In genomic region chr14:24195186-24196070, GRCh38 we compare ENCODE assay signal across 1 cellular context.
TF ChIP-seq lines count a peak whose summit lies in the region.

TSS of gene TM9SF1 (minus strand) at chr14:24195441. CDS start at chr14:24195019, 422 bp downstream.

TF ChIP-seq in GM12878, 131 proteins besides CTCF, POLR2A, EP300 and RAD21 (continued from another document):
- TF ChIP-seq USF1 (IDR thresholded peaks at IDR 0.05; ENCODE audit: borderline replicate concordance, extremely low read length, insufficient read depth, low read depth, low read length) (no peak), FOXK2 (IDR thresholded peaks at IDR 0.05) (0 out of 2 replicates have a peak, but pooled peaks have one; percentile 12), BCL3 (IDR thresholded peaks at IDR 0.05; ENCODE audit: borderline replicate concordance, insufficient read depth, low read depth, low read length, poor library complexity, severe bottlenecking) (peak; percentile 66), JUND (IDR thresholded peaks at IDR 0.05; ENCODE audit: low read depth, low read length) (no peak), EGR1 (IDR thresholded peaks at IDR 0.05; ENCODE audit: borderline replicate concordance in 1 of 2, low read depth in 2 of 2, low read length in 2 of 2) (peak; percentile 12 to 37; a peak in 2 of 3 replicates), MTA2 (IDR thresholded peaks at IDR 0.05; ENCODE audit: low read depth) (no peak), CBX5 (IDR thresholded peaks at IDR 0.05; ENCODE audit: low read depth) (peak; percentile 40; the same call in 1 of the 2 replicates), RELA (IDR thresholded peaks at IDR 0.05; ENCODE audit: borderline replicate concordance, partially characterized antibody) (peak; percentile 77), YBX1 (IDR thresholded peaks at IDR 0.05) (no peak), JUNB (IDR thresholded peaks at IDR 0.05) (no peak), ZNF24 (IDR thresholded peaks at IDR 0.05) (no peak), ATF7 (IDR thresholded peaks at IDR 0.05; ENCODE audit: low read depth) (0 out of 2 replicates have a peak, but pooled peaks have one; percentile 54), SPI1 (IDR thresholded peaks at IDR 0.05; ENCODE audit: borderline replicate concordance, insufficient read depth, low read depth, low read length) (no peak; the same call in 1 of the 2 replicates), ZBED1 (IDR thresholded peaks at IDR 0.05; ENCODE audit: borderline replicate concordance) (no peak), SMAD1 (IDR thresholded peaks at IDR 0.05; ENCODE audit: low read depth, partially characterized antibody) (no peak), HDAC2 (IDR thresholded peaks at IDR 0.05) (no peak), SIN3A (IDR thresholded peaks at IDR 0.05; ENCODE audit: low read depth, low read length) (peak; percentile 87), FOS (IDR thresholded peaks at IDR 0.05; ENCODE audit: borderline replicate concordance, extremely low read depth, insufficient read length) (no peak)
